14 cellular contexts compared by ENCODE assay signal in genomic region chr1:157595356-157595755, GRCh38. TPM values are rescaled to one million over a fixed set of nuclear protein-coding genes. Genes with fewer than 3 reads are reported as not detected.
A peak's percentile ranks its signal among the peaks of the same experiment; 100 is the strongest.
DNase-seq lines count a peak whose midpoint lies in the region; ATAC-seq and TF ChIP-seq lines count a peak whose summit lies in the region.
"Had no signal": no experiment of that assay in that cellular context is flagged by ENCODE, and none has a peak within 500 bp of the region (broad histone marks: within the 10 kb centered on the region; RNA-seq: fewer than 3 reads in every experiment).

No MANE protein-coding gene starts in this region.

- H3K9me3 ChIP-seq in WERI-Rb-1 (ENCODE audit: severe bottlenecking) (no peaks in the 10 kb centered on the region), right atrium auricular region (no peaks in the 10 kb centered on the region)
- H3K9me3 ChIP-seq: stomach had no signal

- ATAC-seq in GM21423 (IDR thresholded peaks at IDR 0.05; ENCODE audit: unreplicated experiment) (peak; percentile 58), HG03280 (IDR thresholded peaks at IDR 0.05; ENCODE audit: unreplicated experiment) (peak; percentile 71)
- ATAC-seq: Panc1 had no signal

- TF ChIP-seq CTCF in GM13976 (IDR thresholded peaks at IDR 0.05; ENCODE audit: borderline replicate concordance, control extremely low read depth, extremely low read depth, insufficient read depth, missing control alignments) = no peak
- TF ChIP-seq CTCF in WERI-Rb-1 (IDR thresholded peaks at IDR 0.05; ENCODE audit: low read depth, low read length) = no peak
- no peak for TF ChIP-seq CTCF in right atrium auricular region (IDR thresholded peaks at IDR 0.05)

- in situ Hi-C loops in GM13976 (cut with MboI; ENCODE audit: low sequenced_read_pairs, unreplicated experiment) = no loop called here

- no peaks in the 10 kb centered on the region for H3K4me1 ChIP-seq in right atrium auricular region
- H3K4me1 ChIP-seq: stomach had no signal

- DNase-seq in GM13976 (ENCODE audit: low spot score) (peak; percentile 40), SKM-1 treated with dmso at 0.1 percent for 144 hours (lab: John Stamatoyannopoulos, UW; ENCODE audit: unreplicated experiment) (peak; percentile 57), hepatic stellate cell (ENCODE audit: low spot score) (no peak), WERI-Rb-1 (no peak), HuH-7.5 (ENCODE audit: low spot score) (no peak), right atrium auricular region (ENCODE audit: low spot score) (no peak)
- DNase-seq: CD8-positive, alpha-beta memory T cell; dorsolateral prefrontal cortex; stomach had no signal

- no peak overlapping the region for H3K4me3 ChIP-seq in WERI-Rb-1 (ENCODE audit: low read depth, low read length)
- H3K4me3 ChIP-seq in right atrium auricular region = no peak overlapping the region
- H3K4me3 ChIP-seq: dorsolateral prefrontal cortex, stomach had no signal

- H3K36me3 ChIP-seq in WERI-Rb-1 = peaks cover 3% of the 10 kb centered on the region; the same call in 1 of the 2 replicates
- H3K36me3 ChIP-seq in right atrium auricular region = no peaks in the 10 kb centered on the region
- H3K36me3 ChIP-seq: stomach had no signal

- H3K27ac ChIP-seq in WERI-Rb-1 (no peak overlapping the region), right atrium auricular region (no peak overlapping the region)
- H3K27ac ChIP-seq: dorsolateral prefrontal cortex, stomach had no signal

- H3K27me3 ChIP-seq in WERI-Rb-1 (ENCODE audit: insufficient read depth, low read depth, severe bottlenecking) (no peaks in the 10 kb centered on the region), right atrium auricular region (no peaks in the 10 kb centered on the region)

RNA-seq across cellular contexts. Expression of gene FCRL4, which starts 2.5 kb away (rescaled TPM):
- total RNA-seq in right atrium auricular region = not detected
- total RNA-seq: CD8-positive, alpha-beta memory T cell; kidney epithelial cell; renal cortical epithelial cell; stomach had no signal

RNA-seq across cellular contexts. Expression of gene FCRL5, which starts 43.0 kb away (rescaled TPM):
- under 1 TPM in 1 of 2 donors, not detected in 1; 0.16 TPM for total RNA-seq in right atrium auricular region
- total RNA-seq: CD8-positive, alpha-beta memory T cell; kidney epithelial cell; renal cortical epithelial cell had no signal

Comparison
In these comparisons a context has a peak if more than half of its experiments do, and no peak if none do; other contexts are left out.
1. DNase-seq: peak in GM13976 (single experiment) and SKM-1 treated with dmso at 0.1 percent for 144 hours (single experiment); none in hepatic stellate cell (single experiment), WERI-Rb-1 (single experiment), HuH-7.5 (single experiment) and right atrium auricular region (single experiment).